ENCODE assay signal across 22 cellular contexts in genomic region chr10:60042262-60042661, GRCh38.
DNase-seq lines count a peak whose midpoint lies in the region; TF ChIP-seq lines count a peak whose summit lies in the region.
"Had no signal": no experiment of that assay in that cellular context is flagged by ENCODE, and none has a peak within 500 bp of the region (broad histone marks: within the 10 kb centered on the region; RNA-seq: fewer than 3 reads in every experiment).

No MANE protein-coding gene starts in this region.

- in situ Hi-C loops in transverse colon (cut with MboI; ENCODE audit: low pct_ligation_motif_present in 1 of 4, low pct_unique_long_range_greater_than_20kb in 1 of 4, low sequenced_read_pairs in 3 of 4) (loop anchor here (10.0 to 25.0 kb wide), 4 partner anchors 187 to 805 kb away; no protein-coding TSS in a partner anchor), KBM-7 (cut with MboI; ENCODE audit: low pct_unique_long_range_greater_than_20kb, low sequenced_read_pairs) (loop anchor here (25.0 kb wide), 1 partner anchor 405 kb away; no protein-coding TSS in a partner anchor)

- TF ChIP-seq EP300 in transverse colon (IDR thresholded peaks at IDR 0.05; ENCODE audit: low read depth), result no peak

- no peaks in the 10 kb centered on the region for H3K36me3 ChIP-seq in duodenal mucosa (ENCODE audit: control insufficient read depth in 1 of 2, insufficient read depth in 2 of 2, low read length in 2 of 2)
- no peaks in the 10 kb centered on the region for H3K36me3 ChIP-seq in transverse colon
- H3K36me3 ChIP-seq: breast epithelium, esophagus squamous epithelium, lower lobe of right lung, neural progenitor cell had no signal

- H3K27ac ChIP-seq in duodenal mucosa (ENCODE audit: low read depth, low read length), result no peak overlapping the region
- peak overlapping the region; percentile 57 to 70 (median 66) for H3K27ac ChIP-seq in transverse colon
- H3K27ac ChIP-seq: breast epithelium, esophagus squamous epithelium, gastrocnemius medialis, GM23248, HL-60, lower lobe of right lung, neural progenitor cell had no signal

- no peak for TF ChIP-seq CTCF in transverse colon (IDR thresholded peaks at IDR 0.05)

- TF ChIP-seq POLR2A in transverse colon (IDR thresholded peaks at IDR 0.05), result no peak

- H3K4me3 ChIP-seq in duodenal mucosa (ENCODE audit: low read depth in 1 of 2, low read length in 2 of 2) (peak overlapping the region; percentile 30 to 37), transverse colon (no peak overlapping the region)
- H3K4me3 ChIP-seq: breast epithelium, esophagus squamous epithelium, gastrocnemius medialis, GM23248, lower lobe of right lung, neural progenitor cell, testis had no signal

- WGBS in transverse colon (ENCODE audit: low coverage in 1 of 2), 2 donors, result 32 to 45% methylated on average over 5 of the region's 5 CpGs

- H3K27me3 ChIP-seq in duodenal mucosa (ENCODE audit: control insufficient read depth in 1 of 2, insufficient read depth in 2 of 2, low read length in 2 of 2), result no peaks in the 10 kb centered on the region
- no peaks in the 10 kb centered on the region for H3K27me3 ChIP-seq in transverse colon
- H3K27me3 ChIP-seq: breast epithelium, esophagus squamous epithelium, gastrocnemius medialis, neural progenitor cell, testis had no signal

- H3K9ac ChIP-seq in duodenal mucosa (ENCODE audit: low read depth in 1 of 2, low read length in 2 of 2), result no peak overlapping the region
- H3K9ac ChIP-seq: GM23248, neural progenitor cell had no signal

- DNase-seq in NCI-H1105 treated with DMSO at 0.1 percent for 48 hours (lab: John Stamatoyannopoulos, UW) (peak; percentile 79), NCI-H345 treated with DMSO at 0.1 percent for 48 hours (lab: John Stamatoyannopoulos, UW; ENCODE audit: unreplicated experiment) (peak; percentile 50), transverse colon (no peak), head of caudate nucleus (no peak), KBM-7 (no peak)
- no peak for DNase-seq in stimulated activated CD4-positive, alpha-beta T cell treated with anti-CD3 and anti-CD28 coated beads, Interleukin-4, amount 100 ng/mL, for 24 hours
- DNase-seq: activated naive CD4-positive, alpha-beta T cell; activated T-cell treated with anti-CD3 and anti-CD28 coated beads, Interleukin-2, amount 50 U/mL, for 24 hours; CD8-positive, alpha-beta T cell; endodermal cell; esophagus squamous epithelium; gastrocnemius medialis; GM23248; lower lobe of right lung; NCI-H1694 treated with DMSO at 0.1 percent for 48 hours; NCI-H226; stimulated activated naive B cell treated with anti-CD40 and anti-IgM and Interleukin-4, amounts not matched to agents 10 μg/mL and 1 μg/mL and 100 μg/mL, for 72 hours; testis had no signal

- H3K4me1 ChIP-seq in duodenal mucosa (ENCODE audit: control insufficient read depth in 1 of 2, insufficient read depth in 2 of 2, low read length in 2 of 2) (peaks cover 31 to 38% of the 10 kb centered on the region in 2 donors), transverse colon (peaks cover 0 to 58% (median 34%) of the 10 kb centered on the region in 4 donors)
- H3K4me1 ChIP-seq: breast epithelium, gastrocnemius medialis, neural progenitor cell had no signal

- intact Hi-C loops in transverse colon (cut with DNase I; ENCODE audit: low total_unique reads) (no loop called here), head of caudate nucleus (cut with DNase I) (no loop called here)

- H3K9me3 ChIP-seq in duodenal mucosa (ENCODE audit: control insufficient read depth in 1 of 2, low read length in 2 of 2) (no peaks in the 10 kb centered on the region), transverse colon (no peaks in the 10 kb centered on the region)
- H3K9me3 ChIP-seq: breast epithelium, esophagus squamous epithelium, gastrocnemius medialis, lower lobe of right lung, testis had no signal

Comparison
In these comparisons a context has a peak if more than half of its experiments do, and no peak if none do; other contexts are left out.
1. DNase-seq: peak in NCI-H1105 treated with DMSO at 0.1 percent for 48 hours (single experiment) and NCI-H345 treated with DMSO at 0.1 percent for 48 hours (single experiment); none in transverse colon (single experiment), stimulated activated CD4-positive, alpha-beta T cell treated with anti-CD3 and anti-CD28 coated beads, Interleukin-4, amount 100 ng/mL, for 24 hours (single experiment), head of caudate nucleus (0 of 42) and KBM-7 (single experiment).
2. H3K4me3 ChIP-seq: peak in duodenal mucosa (2 of 2); none in transverse colon (0 of 4).